Comparison of ENCODE assay signal across 20 cellular contexts in genomic region chr17:36665417-36665816, GRCh38.
DNase-seq lines count a peak whose midpoint lies in the region; ATAC-seq, FAIRE-seq and TF ChIP-seq lines count a peak whose summit lies in the region.
"Had no signal": no experiment of that assay in that cellular context is flagged by ENCODE, and none has a peak within 500 bp of the region (broad histone marks: within the 10 kb centered on the region; RNA-seq: fewer than 3 reads in every experiment).

No MANE protein-coding gene starts in this region.

- TF ChIP-seq POLR2A in breast epithelium (IDR thresholded peaks at IDR 0.05) (no peak), heart left ventricle (IDR thresholded peaks at IDR 0.05) (no peak)

- BruUV-seq in MCF 10A (replicated peaks; lab: Mats Ljungman, UMichigan), result no TSS peak

- H3K27me3 Mint-ChIP-seq in MCF 10A (ENCODE audit: insufficient read depth, unreplicated experiment) (peaks cover 53% of the 10 kb centered on the region), astrocyte (ENCODE audit: low read depth, unreplicated experiment) (peaks cover 41% of the 10 kb centered on the region)
- H3K27me3 Mint-ChIP-seq: stimulated activated naive CD8-positive, alpha-beta T cell treated with anti-CD3 and anti-CD28 coated beads, Interleukin-15, amount 100 ng/mL, for 72 hours had no signal

- 63 to 67% (median 67%) methylated on average over 11 of the region's 11 CpGs for WGBS in heart left ventricle, 4 donors

- H3K27ac ChIP-seq in breast epithelium, result no peak overlapping the region
- H3K27ac ChIP-seq in astrocyte (ENCODE audit: low read depth, low read length), result no peak overlapping the region
- no peak overlapping the region for H3K27ac ChIP-seq in heart left ventricle
- H3K27ac ChIP-seq: 22Rv1, HL-60 had no signal

- POLR2A ChIA-PET in MCF 10A (lab: Yijun Ruan, JAX), result no interaction called here

- no peak overlapping the region for H3K27ac Mint-ChIP-seq in MCF 10A (ENCODE audit: low read depth, unreplicated experiment)
- H3K27ac Mint-ChIP-seq in astrocyte (ENCODE audit: unreplicated experiment), result no peak overlapping the region
- H3K27ac Mint-ChIP-seq: activated CD4-positive, alpha-beta T cell treated with anti-CD3 and anti-CD28 coated beads, Interleukin-2, amount 10 ng/mL, durations not matched to agents 24 days and 14 days; naive thymus-derived CD4-positive, alpha-beta T cell; stimulated activated naive CD8-positive, alpha-beta T cell treated with anti-CD3 and anti-CD28 coated beads, Interleukin-15, amount 100 ng/mL, for 72 hours had no signal

- H2AFZ ChIP-seq in astrocyte (ENCODE audit: low read depth, low read length), result no peak overlapping the region

- no peaks in the 10 kb centered on the region for H3K79me2 ChIP-seq in astrocyte (ENCODE audit: insufficient read depth, low read length)

- no peak overlapping the region for H3K4me3 Mint-ChIP-seq in MCF 10A (ENCODE audit: unreplicated experiment)
- no peak overlapping the region for H3K4me3 Mint-ChIP-seq in astrocyte (ENCODE audit: unreplicated experiment)
- H3K4me3 Mint-ChIP-seq: activated CD4-positive, alpha-beta T cell treated with anti-CD3 and anti-CD28 coated beads, Interleukin-2, amount 10 ng/mL, durations not matched to agents 24 days and 14 days; naive thymus-derived CD4-positive, alpha-beta T cell; stimulated activated naive CD8-positive, alpha-beta T cell treated with anti-CD3 and anti-CD28 coated beads, Interleukin-15, amount 100 ng/mL, for 72 hours had no signal

- CTCF ChIA-PET in MCF 10A (lab: Yijun Ruan, JAX), result interaction anchor here (0.6 to 1.0 kb wide), 3 partner anchors 9 to 283 kb away, joined by 3 to 6 read pairs (median 3); partner anchors contain the start of gene AATF

- H3K36me3 ChIP-seq in breast epithelium, result no peaks in the 10 kb centered on the region
- no peaks in the 10 kb centered on the region for H3K36me3 ChIP-seq in astrocyte (ENCODE audit: insufficient read depth, low read length)
- H3K36me3 ChIP-seq in heart left ventricle, result no peaks in the 10 kb centered on the region

- DNase-seq in MCF 10A (ENCODE audit: unreplicated experiment), result peak; percentile 48
- DNase-seq in breast epithelium (ENCODE audit: low spot score in 2 of 2), result no peak
- peak; percentile 10 for DNase-seq in astrocyte (ENCODE audit: low read depth)
- peak; percentile 34 for DNase-seq in iris pigment epithelial cell (ENCODE audit: low read depth)
- DNase-seq in DMS53 treated with DMSO at 0.1 percent for 48 hours (lab: John Stamatoyannopoulos, UW; ENCODE audit: unreplicated experiment), result no peak
- DNase-seq in heart left ventricle, result no peak
- DNase-seq in GM20000 (ENCODE audit: low spot score), result no peak
- DNase-seq: activated CD4-positive, alpha-beta T cell treated with anti-CD3 and anti-CD28 coated beads, Interleukin-2, amount 10 ng/mL, durations not matched to agents 24 days and 14 days; activated effector memory CD4-positive, alpha-beta T cell treated with Interleukin-2 at 50 U/mL for 16 hours; central memory CD4-positive, alpha-beta T cell; effector CD8-positive, alpha-beta T cell; naive thymus-derived CD4-positive, alpha-beta T cell; NCI-H1930; NCI-H446 treated with DMSO at 0.1 percent for 48 hours; stimulated activated naive CD8-positive, alpha-beta T cell treated with anti-CD3 and anti-CD28 coated beads, Interleukin-15, amount 100 ng/mL, for 72 hours had no signal

- H3K4me2 ChIP-seq in astrocyte (ENCODE audit: low read length), result no peak overlapping the region

- intact Hi-C loops in MCF 10A (cut with micrococcal nuclease), result no loop called here
- intact Hi-C loops in breast epithelium (cut with DNase I; ENCODE audit: low total_unique reads), result loop anchor here (5.0 kb wide), 1 partner anchor 673 kb away; no protein-coding TSS in a partner anchor
- intact Hi-C loops in heart left ventricle (cut with DNase I), result no loop called here

- H3K4me1 ChIP-seq in breast epithelium, result no peaks in the 10 kb centered on the region
- H3K4me1 ChIP-seq in astrocyte (ENCODE audit: insufficient read depth, low read length), result no peaks in the 10 kb centered on the region
- H3K4me1 ChIP-seq in heart left ventricle, result no peaks in the 10 kb centered on the region

- H3K27me3 ChIP-seq in breast epithelium, result peaks cover 0 to 15% of the 10 kb centered on the region in 2 donors
- H3K27me3 ChIP-seq in astrocyte (ENCODE audit: insufficient read depth, low read length), result peaks cover 23% of the 10 kb centered on the region
- peaks cover 0 to 72% (median 11%) of the 10 kb centered on the region in 9 donors for H3K27me3 ChIP-seq in heart left ventricle

- peaks cover 4% of the 10 kb centered on the region for H4K20me1 ChIP-seq in astrocyte (ENCODE audit: insufficient read depth, low read length)

- H3K9me3 ChIP-seq in breast epithelium, result no peaks in the 10 kb centered on the region
- peaks cover 3% of the 10 kb centered on the region for H3K9me3 ChIP-seq in astrocyte (ENCODE audit: insufficient read depth, low read depth, low read length)
- no peaks in the 10 kb centered on the region for H3K9me3 ChIP-seq in heart left ventricle

- H3K4me3 ChIP-seq in breast epithelium (no peak overlapping the region), astrocyte (ENCODE audit: insufficient read depth, low read depth, low read length) (no peak overlapping the region), heart left ventricle (no peak overlapping the region)

- no peak for ATAC-seq in activated CD4-positive, CD25-positive, alpha-beta regulatory T cell treated with anti-CD3 and anti-CD28 coated beads, Interleukin-2, amount 50 U/mL, for 24 hours
- ATAC-seq in heart left ventricle, result no peak
- ATAC-seq: naive thymus-derived CD4-positive, alpha-beta T cell; stimulated activated naive CD8-positive, alpha-beta T cell treated with anti-CD3 and anti-CD28 coated beads, Interleukin-15, amount 100 ng/mL, for 72 hours had no signal

- TF ChIP-seq CTCF in MCF 10A (IDR thresholded peaks at IDR 0.05; ENCODE audit: unreplicated experiment) (no peak), breast epithelium (IDR thresholded peaks at IDR 0.05) (no peak), astrocyte (IDR thresholded peaks at IDR 0.05; ENCODE audit: insufficient read depth, low read depth, low read length) (no peak), heart left ventricle (IDR thresholded peaks at IDR 0.05) (no peak), GM20000 (IDR thresholded peaks at IDR 0.05; ENCODE audit: extremely low read depth, missing control alignments) (no peak)

- H3K36me3 Mint-ChIP-seq in MCF 10A (ENCODE audit: insufficient read depth, unreplicated experiment) (no peaks in the 10 kb centered on the region), astrocyte (ENCODE audit: low read depth, unreplicated experiment) (no peaks in the 10 kb centered on the region)

- no peak overlapping the region for H3K9ac ChIP-seq in astrocyte (ENCODE audit: low read length)

- no peaks in the 10 kb centered on the region for H3K9me3 Mint-ChIP-seq in MCF 10A (ENCODE audit: unreplicated experiment)
- peaks cover 2% of the 10 kb centered on the region for H3K9me3 Mint-ChIP-seq in astrocyte (ENCODE audit: unreplicated experiment)
- H3K9me3 Mint-ChIP-seq: activated CD4-positive, alpha-beta T cell treated with anti-CD3 and anti-CD28 coated beads, Interleukin-2, amount 10 ng/mL, durations not matched to agents 24 days and 14 days; naive thymus-derived CD4-positive, alpha-beta T cell; stimulated activated naive CD8-positive, alpha-beta T cell treated with anti-CD3 and anti-CD28 coated beads, Interleukin-15, amount 100 ng/mL, for 72 hours had no signal

- FAIRE-seq in astrocyte (lab: Jason Lieb, UNC), result no peak
- FAIRE-seq: GM12892, islet of Langerhans had no signal

- H3K4me1 Mint-ChIP-seq in MCF 10A (ENCODE audit: insufficient read depth, unreplicated experiment), result peaks cover 9% of the 10 kb centered on the region
- H3K4me1 Mint-ChIP-seq in astrocyte (ENCODE audit: low read depth, unreplicated experiment), result peaks cover 12% of the 10 kb centered on the region
- H3K4me1 Mint-ChIP-seq: stimulated activated naive CD8-positive, alpha-beta T cell treated with anti-CD3 and anti-CD28 coated beads, Interleukin-15, amount 100 ng/mL, for 72 hours had no signal

Comparison
In these comparisons a context has a peak if more than half of its experiments do, and no peak if none do; other contexts are left out.
1. DNase-seq: peak in MCF 10A (single experiment), astrocyte (single experiment) and iris pigment epithelial cell (single experiment); none in breast epithelium (0 of 2), DMS53 treated with DMSO at 0.1 percent for 48 hours (single experiment), heart left ventricle (0 of 5) and GM20000 (single experiment).